ENCODE assay signal across 12 cellular contexts in the genomic region with DNA sequence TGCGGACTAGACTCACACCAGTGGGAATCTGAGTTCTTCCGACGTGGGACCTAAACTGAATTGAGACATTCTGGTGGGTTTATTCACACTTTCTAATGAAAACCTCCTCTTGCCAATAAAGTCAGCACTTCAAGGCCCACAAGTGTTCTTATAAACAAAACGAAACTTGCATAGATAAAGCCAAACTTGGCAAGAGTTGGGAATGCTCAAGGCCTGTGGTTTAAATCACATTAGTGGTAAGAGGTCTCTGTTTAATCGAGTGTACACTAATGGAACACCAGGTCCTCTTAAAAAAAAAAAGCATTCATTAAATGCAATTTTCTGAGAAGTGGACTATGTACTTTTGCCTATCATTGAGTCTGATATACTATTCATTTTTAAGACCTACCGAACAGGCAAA.
"Had no signal": no experiment of that assay in that cellular context is flagged by ENCODE, and none has a peak within 500 bp of the region (broad histone marks: within the 10 kb centered on the region; RNA-seq: fewer than 3 reads in every experiment).

No MANE protein-coding gene starts in this region.

- ATAC-seq: activated CD4-positive, CD25-positive, alpha-beta regulatory T cell treated with anti-CD3 and anti-CD28 coated beads, Interleukin-2, amount 50 U/mL, for 24 hours; effector memory CD8-positive, alpha-beta T cell; stimulated activated naive CD8-positive, alpha-beta T cell treated with anti-CD3 and anti-CD28 coated beads, Interleukin-15, amount 100 ng/mL, for 72 hours had no signal

- H3K27me3 ChIP-seq: brain microvascular endothelial cell had no signal

- H3K27ac ChIP-seq: brain microvascular endothelial cell had no signal

- H3K36me3 ChIP-seq: brain microvascular endothelial cell had no signal

- DNase-seq: activated naive CD4-positive, alpha-beta T cell treated with anti-CD3 and anti-CD28 coated beads, Interleukin-2, amount 10 ng/mL, durations not matched to agents 7 days and 5 days; brain microvascular endothelial cell; effector memory CD8-positive, alpha-beta T cell; foreskin fibroblast; glutamatergic neuron; immature natural killer cell; left cardiac atrium; mesendoderm; stimulated activated CD4-positive, alpha-beta T cell treated with anti-CD3 and anti-CD28 coated beads, Interleukin-4, amount 100 ng/mL, for 24 hours; stimulated activated naive CD8-positive, alpha-beta T cell treated with anti-CD3 and anti-CD28 coated beads, Interleukin-15, amount 100 ng/mL, for 72 hours; T-helper 2 cell had no signal
